8 cellular contexts compared by ENCODE assay signal in genomic region chr11:66291706-66292542, GRCh38. TPM values are rescaled to one million over a fixed set of nuclear protein-coding genes. Genes with fewer than 3 reads are reported as not detected.
DNase-seq lines count a peak whose midpoint lies in the region; TF ChIP-seq lines count a peak whose summit lies in the region.

TSS of gene TMEM151A (plus strand) at chr11:66291894. CDS start at chr11:66292014, 120 bp downstream.

- DNase-seq in AG20443 (ENCODE audit: low spot score) (peak; percentile 51), breast epithelium (ENCODE audit: low spot score in 2 of 2) (no peak), NK-92 (lab: John Stamatoyannopoulos, UW; ENCODE audit: unreplicated experiment) (no peak), NCI-H187 treated with DMSO at 0.1 percent for 48 hours (lab: John Stamatoyannopoulos, UW) (no peak), cerebellar cortex (ENCODE audit: low spot score) (no peak), cerebellar nuclear complex (lab: John Stamatoyannopoulos, UW) (no peak)

- no peak for TF ChIP-seq POLR2A in breast epithelium (IDR thresholded peaks at IDR 0.05)

- intact Hi-C loops in breast epithelium (cut with DNase I; ENCODE audit: low total_unique reads) = loop anchor here (1.0 kb wide), 1 partner anchor 33 kb away; no protein-coding TSS in a partner anchor

- H3K4me3 ChIP-seq in HUES6 (ENCODE audit: low read depth, low read length) (peak within 1 kb of the TSS; percentile 64), breast epithelium (peak within 1 kb of the TSS; percentile 32 to 66 (median 42)), mucosa of stomach (ENCODE audit: low read length) (no peak within 1 kb of the TSS)

- no peak for TF ChIP-seq CTCF in breast epithelium (IDR thresholded peaks at IDR 0.05)

- peaks cover 50% of the 10 kb centered on the region for H3K27me3 ChIP-seq in HUES6 (ENCODE audit: control insufficient read depth, insufficient read depth, low read length)
- H3K27me3 ChIP-seq in breast epithelium = peaks cover 5 to 39% of the 10 kb centered on the region in 2 donors
- peaks cover 13% of the 10 kb centered on the region for H3K27me3 ChIP-seq in mucosa of stomach (ENCODE audit: control insufficient read depth, insufficient read depth, low read length)

- peaks cover 13% of the 10 kb centered on the region for H3K4me1 ChIP-seq in HUES6 (ENCODE audit: control insufficient read depth, insufficient read depth, low read length)
- H3K4me1 ChIP-seq in breast epithelium = peaks cover 0 to 15% of the 10 kb centered on the region in 2 donors
- H3K4me1 ChIP-seq in mucosa of stomach (ENCODE audit: control insufficient read depth, insufficient read depth, low read length) = peaks cover 40% of the 10 kb centered on the region

- H3K9ac ChIP-seq in HUES6 (ENCODE audit: low read length) (no peak within 1 kb of the TSS), mucosa of stomach (ENCODE audit: low read length) (peak within 1 kb of the TSS; percentile 26)

- H3K9me3 ChIP-seq in HUES6 (ENCODE audit: control insufficient read depth, insufficient read depth, low read depth, low read length) (no peaks in the 10 kb centered on the region), breast epithelium (no peaks in the 10 kb centered on the region), mucosa of stomach (ENCODE audit: control insufficient read depth, low read length) (no peaks in the 10 kb centered on the region)

- H3K27ac ChIP-seq in HUES6 (ENCODE audit: low read depth, low read length) (no peak within 1 kb of the TSS), breast epithelium (no peak within 1 kb of the TSS)

- H3K36me3 ChIP-seq in HUES6 (ENCODE audit: control insufficient read depth, insufficient read depth, low read length) (no peaks in the 10 kb centered on the region), breast epithelium (no peaks in the 10 kb centered on the region), mucosa of stomach (ENCODE audit: control insufficient read depth, insufficient read depth, low read length) (no peaks in the 10 kb centered on the region)

RNA-seq across cellular contexts. Expression of gene TMEM151A, which starts in this region (rescaled TPM):
- 1 to 10 TPM in 1 of 3 donors, under 1 TPM in 2; 0.16 to 1.6 (median 0.33) TPM for total RNA-seq in breast epithelium
